Comparison of ENCODE assay signal across 1 cellular context in the genomic region with DNA sequence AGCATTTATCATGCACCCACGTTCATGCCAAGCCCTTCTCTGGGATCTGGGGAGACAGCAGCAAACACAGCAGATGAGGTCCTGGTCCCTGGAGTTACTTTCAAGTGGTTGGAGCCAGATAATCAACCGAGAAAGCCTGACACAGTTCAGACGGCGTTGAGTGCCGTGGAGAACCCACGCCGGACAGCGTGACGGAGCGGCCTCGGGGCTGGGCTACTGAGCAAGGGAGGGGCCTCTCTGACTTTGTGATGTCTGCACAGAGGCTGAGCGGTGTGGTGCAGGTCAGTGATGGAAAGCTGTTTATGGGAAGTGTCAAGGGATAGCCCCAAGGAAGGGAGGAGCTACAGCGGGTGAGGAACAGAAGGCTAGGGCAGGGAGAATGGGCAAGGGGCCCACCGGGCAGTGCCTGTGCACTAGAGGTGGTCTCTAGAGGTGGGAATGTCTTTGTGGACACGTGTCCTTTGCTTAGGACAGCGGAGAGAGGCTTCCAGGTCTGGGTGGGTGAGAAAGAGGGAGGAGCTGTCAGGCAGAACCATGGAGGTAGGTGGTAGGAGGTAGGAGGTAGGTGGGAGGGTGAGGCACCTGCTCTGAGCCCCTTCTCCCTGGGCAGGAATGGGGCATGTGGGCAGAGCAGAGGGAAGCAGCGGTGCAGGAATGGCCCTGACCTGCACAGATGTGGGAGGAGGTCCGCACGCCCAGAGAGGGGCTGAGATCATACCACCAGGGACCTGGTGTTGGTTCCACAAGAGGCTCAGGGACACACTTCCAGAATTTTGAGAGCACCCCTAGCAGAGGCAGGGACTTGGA.
TF ChIP-seq lines count a peak whose summit lies in the region.

No MANE protein-coding gene starts in this region.

TF ChIP-seq in GM12878, 131 proteins besides CTCF, POLR2A, EP300 and RAD21:
- TF ChIP-seq WRNIP1 (IDR thresholded peaks at IDR 0.05; ENCODE audit: borderline replicate concordance, low read depth, low read length) (no peak), STAT3 (IDR thresholded peaks at IDR 0.05; ENCODE audit: low read depth, low read length) (no peak), IRF4 (IDR thresholded peaks at IDR 0.05; ENCODE audit: low read depth, low read length) (no peak), MAX (IDR thresholded peaks at IDR 0.05; ENCODE audit: low read depth, low read length) (no peak), GATAD2B (conservative IDR thresholded peaks at IDR 0.05; ENCODE audit: low read depth) (no peak), MTA3 (IDR thresholded peaks at IDR 0.05; ENCODE audit: borderline replicate concordance, low read length) (no peak)
TF ChIP-seq in GM12878: peak in this region for 0.
